Comparison of ENCODE assay signal across 13 cellular contexts in the genomic region with DNA sequence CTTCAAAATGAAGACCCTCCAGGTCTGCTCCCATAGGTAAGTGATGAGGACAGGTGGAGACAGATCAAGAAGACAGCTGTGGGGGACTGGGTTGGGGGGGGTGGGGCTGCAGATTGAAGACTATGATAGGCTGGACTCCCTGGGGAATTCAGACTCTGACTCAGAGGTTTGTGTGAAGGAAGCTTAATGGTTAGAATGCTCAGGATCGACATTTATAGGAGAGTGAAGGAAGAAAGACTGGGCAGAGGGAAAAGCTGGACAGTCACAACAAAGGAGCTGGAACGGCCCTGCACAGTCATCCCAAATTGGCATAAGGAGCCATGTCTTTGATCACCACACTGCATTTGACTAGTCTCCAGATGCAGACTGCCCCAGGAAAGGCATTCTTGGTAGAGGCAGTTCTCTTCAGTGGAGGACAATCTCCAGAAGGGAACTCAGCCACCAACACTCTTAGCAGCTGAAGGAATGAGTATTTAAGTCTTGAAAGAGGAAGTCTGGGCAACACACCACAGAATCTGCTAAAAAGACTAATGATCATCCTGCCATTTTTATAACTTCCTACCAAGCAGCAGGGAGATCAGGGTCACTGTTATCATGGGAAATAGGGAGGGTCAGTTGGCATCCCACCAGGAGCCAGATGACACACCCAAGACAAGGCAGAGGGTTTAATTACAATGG.
"Had no signal": no experiment of that assay in that cellular context is flagged by ENCODE, and none has a peak within 500 bp of the region (broad histone marks: within the 10 kb centered on the region; RNA-seq: fewer than 3 reads in every experiment).

No MANE protein-coding gene starts in this region.

- H3K27me3 ChIP-seq: hepatocyte had no signal

- H2AFZ ChIP-seq: hepatocyte had no signal

- H3K4me3 ChIP-seq: dorsolateral prefrontal cortex, hepatocyte, smooth muscle cell, thoracic aorta had no signal

- H3K27ac ChIP-seq: dorsolateral prefrontal cortex, hepatocyte, thoracic aorta had no signal

- H3K4me2 ChIP-seq: hepatocyte, smooth muscle cell had no signal

- H3K79me2 ChIP-seq: hepatocyte had no signal

- DNase-seq: activated CD4-positive, alpha-beta T cell treated with anti-CD3 and anti-CD28 coated beads, Interleukin-2, amount 10 ng/mL, durations not matched to agents 24 days and 14 days; activated CD8-positive, alpha-beta T cell treated with anti-CD3 and anti-CD28 coated beads for 36 hours; activated naive CD4-positive, alpha-beta T cell treated with Interleukin-2 at 50 U/mL for 16 hours; activated T-cell treated with anti-CD3 and anti-CD28 coated beads, Interleukin-2, amount 50 U/mL, for 24 hours; central memory CD4-positive, alpha-beta T cell; dorsolateral prefrontal cortex; foreskin fibroblast; midbrain; stimulated activated CD4-positive, alpha-beta T cell treated with anti-CD3 and anti-CD28 coated beads, Interleukin-4, amount 100 ng/mL, for 24 hours; T-helper 9 cell had no signal

- H3K36me3 ChIP-seq: thoracic aorta had no signal

- H3K9me3 ChIP-seq: thoracic aorta had no signal
